ENCODE assay signal across 25 cellular contexts in genomic region chr4:21792736-21793135, GRCh38.
"Had no signal": no experiment of that assay in that cellular context is flagged by ENCODE, and none has a peak within 500 bp of the region (broad histone marks: within the 10 kb centered on the region; RNA-seq: fewer than 3 reads in every experiment).

No MANE protein-coding gene starts in this region.

- H3K27me3 Mint-ChIP-seq: activated CD4-positive, alpha-beta memory T cell treated with anti-CD3 and anti-CD28 coated beads, Interleukin-2, amount 10 ng/mL, durations not matched to agents 7 days and 5 days; activated CD4-positive, alpha-beta T cell treated with anti-CD3 and anti-CD28 coated beads for 36 hours; activated CD4-positive, alpha-beta T cell treated with anti-CD3 and anti-CD28 coated beads, Interleukin-2, amount 10 ng/mL, durations not matched to agents 7 days and 5 days; activated T-helper 17 cell treated with anti-CD3 and anti-CD28 coated beads, Interleukin-2, amount 50 U/mL, for 72 hours had no signal

- H3K36me3 Mint-ChIP-seq: activated naive CD8-positive, alpha-beta T cell had no signal

- H3K4me1 Mint-ChIP-seq: activated CD4-positive, alpha-beta memory T cell treated with anti-CD3 and anti-CD28 coated beads, Interleukin-2, amount 10 ng/mL, durations not matched to agents 7 days and 5 days; activated CD4-positive, alpha-beta T cell treated with anti-CD3 and anti-CD28 coated beads for 36 hours; activated CD4-positive, alpha-beta T cell treated with anti-CD3 and anti-CD28 coated beads, Interleukin-2, amount 10 ng/mL, durations not matched to agents 7 days and 5 days; activated T-helper 17 cell treated with anti-CD3 and anti-CD28 coated beads, Interleukin-2, amount 50 U/mL, for 72 hours had no signal

- H3K27ac Mint-ChIP-seq: activated CD4-positive, alpha-beta memory T cell treated with anti-CD3 and anti-CD28 coated beads, Interleukin-2, amount 10 ng/mL, durations not matched to agents 7 days and 5 days; activated CD4-positive, alpha-beta T cell treated with anti-CD3 and anti-CD28 coated beads for 36 hours; activated CD4-positive, alpha-beta T cell treated with anti-CD3 and anti-CD28 coated beads, Interleukin-2, amount 10 ng/mL, durations not matched to agents 7 days and 5 days; activated naive CD8-positive, alpha-beta T cell; activated T-helper 17 cell treated with anti-CD3 and anti-CD28 coated beads, Interleukin-2, amount 50 U/mL, for 72 hours had no signal

- H3K27ac ChIP-seq: brain microvascular endothelial cell, colonic mucosa, epithelial cell of prostate, esophagus squamous epithelium, gastroesophageal sphincter had no signal

- H3K4me3 Mint-ChIP-seq: activated CD4-positive, alpha-beta memory T cell treated with anti-CD3 and anti-CD28 coated beads, Interleukin-2, amount 10 ng/mL, durations not matched to agents 7 days and 5 days; activated CD4-positive, alpha-beta T cell treated with anti-CD3 and anti-CD28 coated beads for 36 hours; activated CD4-positive, alpha-beta T cell treated with anti-CD3 and anti-CD28 coated beads, Interleukin-2, amount 10 ng/mL, durations not matched to agents 7 days and 5 days; activated naive CD8-positive, alpha-beta T cell; activated T-cell treated with anti-CD3 and anti-CD28 coated beads, Interleukin-2, amount 50 U/mL, for 4 hours; activated T-helper 17 cell treated with anti-CD3 and anti-CD28 coated beads, Interleukin-2, amount 50 U/mL, for 72 hours had no signal

- H3K9me3 Mint-ChIP-seq: activated CD4-positive, alpha-beta T cell treated with anti-CD3 and anti-CD28 coated beads, Interleukin-2, amount 10 ng/mL, durations not matched to agents 7 days and 5 days; activated T-cell treated with anti-CD3 and anti-CD28 coated beads, Interleukin-2, amount 50 U/mL, for 4 hours; activated T-helper 17 cell treated with anti-CD3 and anti-CD28 coated beads, Interleukin-2, amount 50 U/mL, for 72 hours had no signal

- H3K27me3 ChIP-seq: brain microvascular endothelial cell, colonic mucosa, esophagus squamous epithelium, gastroesophageal sphincter had no signal

- H3K9me3 ChIP-seq: colonic mucosa, esophagus squamous epithelium, gastroesophageal sphincter had no signal

- DNase-seq: activated CD4-positive, alpha-beta memory T cell treated with anti-CD3 and anti-CD28 coated beads, Interleukin-2, amount 10 ng/mL, durations not matched to agents 7 days and 5 days; activated CD4-positive, alpha-beta T cell treated with anti-CD3 and anti-CD28 coated beads for 36 hours; activated CD4-positive, alpha-beta T cell treated with anti-CD3 and anti-CD28 coated beads, Interleukin-2, amount 10 ng/mL, durations not matched to agents 7 days and 5 days; activated CD4-positive, alpha-beta T cell treated with anti-CD3 and anti-CD28 coated beads, Interleukin-2, amount 50 U/mL, for 4 hours; activated CD4-positive, CD25-positive, alpha-beta regulatory T cell; activated CD4-positive, CD25-positive, alpha-beta regulatory T cell treated with anti-CD3 and anti-CD28 coated beads, Interleukin-2, amount 50 U/mL, for 72 hours; activated CD8-positive, alpha-beta memory T cell treated with anti-CD3 and anti-CD28 coated beads for 24 hours; activated effector memory CD4-positive, alpha-beta T cell treated with Interleukin-2 at 50 U/mL for 16 hours; activated gamma-delta T cell treated with Interleukin-2 at 50 U/mL for 16 hours; activated naive CD4-positive, alpha-beta T cell treated with anti-CD3 and anti-CD28 coated beads, Interleukin-2, amount 50 U/mL, for 16 hours; activated naive CD4-positive, alpha-beta T cell treated with Interleukin-2 at 50 U/mL for 16 hours; activated T-cell treated with anti-CD3 and anti-CD28 coated beads, Interleukin-2, amount 50 U/mL, for 4 hours; amniotic stem cell; anterior cingulate cortex; brain microvascular endothelial cell; cerebellar nuclear complex; colonic mucosa; effector CD8-positive, alpha-beta T cell; esophagus squamous epithelium; foreskin melanocyte; T-helper 2 cell had no signal

- ATAC-seq: activated CD4-positive, alpha-beta T cell treated with anti-CD3 and anti-CD28 coated beads for 36 hours; activated T-cell treated with anti-CD3 and anti-CD28 coated beads, Interleukin-2, amount 50 U/mL, for 4 hours; activated T-helper 17 cell treated with anti-CD3 and anti-CD28 coated beads, Interleukin-2, amount 50 U/mL, for 72 hours; gastroesophageal sphincter had no signal

- H3K36me3 ChIP-seq: brain microvascular endothelial cell, colonic mucosa, esophagus squamous epithelium, gastroesophageal sphincter had no signal

- H3K4me1 ChIP-seq: colonic mucosa, esophagus squamous epithelium, gastroesophageal sphincter had no signal

- H3K4me3 ChIP-seq: colonic mucosa, esophagus squamous epithelium, gastroesophageal sphincter had no signal
